In the genomic region with DNA sequence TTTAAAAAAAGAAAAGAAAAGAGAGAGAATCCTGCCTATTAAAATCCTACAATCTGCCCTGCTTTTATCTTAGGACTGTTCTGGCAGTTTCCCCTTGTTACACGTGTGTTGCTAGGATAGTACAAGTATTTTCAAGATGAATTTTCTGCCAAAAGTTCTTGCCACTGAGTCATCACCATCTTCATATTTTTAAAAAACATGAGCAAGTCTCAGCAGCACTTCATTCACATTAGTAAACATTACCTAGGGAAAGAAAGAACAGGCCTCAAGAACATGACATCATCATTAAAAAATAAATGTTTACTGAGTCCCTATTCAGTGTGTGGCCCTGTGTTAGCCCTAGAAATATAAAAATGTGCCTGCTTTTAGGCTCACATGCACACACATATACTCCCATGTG, we compare ENCODE assay signal across 19 cellular contexts. TPM values are rescaled to one million over a fixed set of nuclear protein-coding genes. Genes with fewer than 3 reads are reported as not detected.
DNase-seq lines count a peak whose midpoint lies in the region; ATAC-seq and TF ChIP-seq lines count a peak whose summit lies in the region.
"Had no signal": no experiment of that assay in that cellular context is flagged by ENCODE, and none has a peak within 500 bp of the region (broad histone marks: within the 10 kb centered on the region; RNA-seq: fewer than 3 reads in every experiment).

No MANE protein-coding gene starts in this region.

- no peak for ATAC-seq in GM18909 (IDR thresholded peaks at IDR 0.05; ENCODE audit: poor library complexity, unreplicated experiment)
- ATAC-seq: mucosa of descending colon had no signal

- CTCF ChIA-PET in mammary epithelial cell (lab: Charles Lee; ENCODE audit: low non-redundant PET): no interaction called here
- CTCF ChIA-PET in activated naive CD4-positive, alpha-beta T cell treated with anti-CD3 and anti-CD28 coated beads, Interleukin-2, amount 10 ng/mL, durations not matched to agents 7 days and 5 days (lab: Charles Lee): no interaction called here

- H3K27ac ChIP-seq in mammary epithelial cell (ENCODE audit: insufficient read depth, low read depth, low read length) (peak overlapping the region; percentile 68), smooth muscle cell (ENCODE audit: low read depth) (peak overlapping the region; percentile 85), Karpas-422 (ENCODE audit: low read length) (no peak overlapping the region)
- H3K27ac ChIP-seq: BLaER1 treated with 17β-estradiol and CSF1 and Interleukin-3, amounts not matched to agents 10 nM and 100 nM; parathyroid adenoma; stomach had no signal

- H3K79me2 ChIP-seq in mammary epithelial cell (ENCODE audit: insufficient read depth, low read length) (no peaks in the 10 kb centered on the region), smooth muscle cell (ENCODE audit: low read depth) (no peaks in the 10 kb centered on the region), Karpas-422 (ENCODE audit: low read length) (no peaks in the 10 kb centered on the region)
- H3K79me2 ChIP-seq: parathyroid adenoma had no signal

- H3K9me3 ChIP-seq in mammary epithelial cell (replicated peaks; ENCODE audit: insufficient read depth, low read length): no peaks in the 10 kb centered on the region
- no peaks in the 10 kb centered on the region for H3K9me3 ChIP-seq in smooth muscle cell (replicated peaks; ENCODE audit: low read depth)
- H3K9me3 ChIP-seq in Karpas-422 (ENCODE audit: low read length): no peaks in the 10 kb centered on the region
- H3K9me3 ChIP-seq: BLaER1 treated with 17β-estradiol and CSF1 and Interleukin-3, amounts not matched to agents 10 nM and 100 nM; mucosa of descending colon; stomach had no signal

- no peaks in the 10 kb centered on the region for H4K20me1 ChIP-seq in mammary epithelial cell (ENCODE audit: insufficient read depth, low read length)
- no peaks in the 10 kb centered on the region for H4K20me1 ChIP-seq in smooth muscle cell (ENCODE audit: low read depth)
- H4K20me1 ChIP-seq in Karpas-422 (ENCODE audit: insufficient read depth, low read depth, low read length): no peaks in the 10 kb centered on the region
- H4K20me1 ChIP-seq: BLaER1 treated with 17β-estradiol and CSF1 and Interleukin-3, amounts not matched to agents 10 nM and 100 nM had no signal

- H3K4me3 Mint-ChIP-seq in activated naive CD4-positive, alpha-beta T cell treated with anti-CD3 and anti-CD28 coated beads, Interleukin-2, amount 10 ng/mL, durations not matched to agents 7 days and 5 days: no peak overlapping the region
- H3K4me3 Mint-ChIP-seq: activated naive CD8-positive, alpha-beta T cell treated with anti-CD3 and anti-CD28 coated beads for 36 hours; dendritic cell treated with granulocyte-macrophage colony-stimulating factor and Interleukin-4, amounts not matched to agents 40 ng/mL and 50 ng/mL, for 4 days; T-helper 2 cell treated with Interferon-gamma antibody and Interleukin-4, amounts not matched to agents 5 μg/mL and 100 μg/mL, for 36 hours had no signal

- no TSS peak for BruUV-seq in mammary epithelial cell (replicated peaks; lab: Mats Ljungman, UMichigan)

- no peak for TF ChIP-seq CTCF in mammary epithelial cell (conservative IDR thresholded peaks at IDR 0.05 in 1 of 2, IDR thresholded peaks at IDR 0.05 in 1 of 2; ENCODE audit: extremely low read depth in 1 of 2, insufficient read depth in 1 of 2, low read depth in 1 of 2, low read length in 2 of 2)
- no peak for TF ChIP-seq CTCF in smooth muscle cell (IDR thresholded peaks at IDR 0.05; ENCODE audit: borderline replicate concordance, insufficient read depth, poor library complexity, severe bottlenecking)

- H3K9ac ChIP-seq in mammary epithelial cell (ENCODE audit: insufficient read depth, low read length) (no peak overlapping the region), smooth muscle cell (ENCODE audit: low read depth) (peak overlapping the region; percentile 6), Karpas-422 (ENCODE audit: low read length) (no peak overlapping the region)
- H3K9ac ChIP-seq: BLaER1 treated with 17β-estradiol and CSF1 and Interleukin-3, amounts not matched to agents 10 nM and 100 nM; parathyroid adenoma had no signal

- WGBS in mammary epithelial cell (ENCODE audit: low coverage, missing lambda C conversion rate): 0% methylated on average over 1 of the region's 1 CpG
- 25% methylated on average over 1 of the region's 1 CpG for WGBS in smooth muscle cell (ENCODE audit: low lambda C conversion rate)

- H3K9me2 ChIP-seq in Karpas-422 (replicated peaks; ENCODE audit: insufficient read depth, low read length): no peaks in the 10 kb centered on the region

- no peaks in the 10 kb centered on the region for H3K9me3 Mint-ChIP-seq in activated naive CD4-positive, alpha-beta T cell treated with anti-CD3 and anti-CD28 coated beads, Interleukin-2, amount 10 ng/mL, durations not matched to agents 7 days and 5 days
- H3K9me3 Mint-ChIP-seq: activated naive CD8-positive, alpha-beta T cell treated with anti-CD3 and anti-CD28 coated beads for 36 hours; dendritic cell treated with granulocyte-macrophage colony-stimulating factor and Interleukin-4, amounts not matched to agents 40 ng/mL and 50 ng/mL, for 4 days; T-helper 2 cell treated with Interferon-gamma antibody and Interleukin-4, amounts not matched to agents 5 μg/mL and 100 μg/mL, for 36 hours had no signal

- no peaks in the 10 kb centered on the region for H3K36me3 Mint-ChIP-seq in activated naive CD4-positive, alpha-beta T cell treated with anti-CD3 and anti-CD28 coated beads, Interleukin-2, amount 10 ng/mL, durations not matched to agents 7 days and 5 days
- H3K36me3 Mint-ChIP-seq: activated naive CD8-positive, alpha-beta T cell treated with anti-CD3 and anti-CD28 coated beads for 36 hours had no signal

- H3K27me3 Mint-ChIP-seq in activated naive CD4-positive, alpha-beta T cell treated with anti-CD3 and anti-CD28 coated beads, Interleukin-2, amount 10 ng/mL, durations not matched to agents 7 days and 5 days: peaks cover 3% of the 10 kb centered on the region

- H3K4me3 ChIP-seq in mammary epithelial cell (replicated peaks in 1 of 3; ENCODE audit: insufficient read depth in 1 of 3, low read depth in 2 of 3, low read length in 3 of 3) (no peak overlapping the region), smooth muscle cell (no peak overlapping the region), Karpas-422 (ENCODE audit: low read length) (no peak overlapping the region)
- H3K4me3 ChIP-seq: BLaER1 treated with 17β-estradiol and CSF1 and Interleukin-3, amounts not matched to agents 10 nM and 100 nM; mucosa of descending colon; stomach had no signal

- H3K4me1 Mint-ChIP-seq in activated naive CD4-positive, alpha-beta T cell treated with anti-CD3 and anti-CD28 coated beads, Interleukin-2, amount 10 ng/mL, durations not matched to agents 7 days and 5 days: no peaks in the 10 kb centered on the region
- H3K4me1 Mint-ChIP-seq: activated naive CD8-positive, alpha-beta T cell treated with anti-CD3 and anti-CD28 coated beads for 36 hours had no signal

- H3K27ac Mint-ChIP-seq in activated naive CD4-positive, alpha-beta T cell treated with anti-CD3 and anti-CD28 coated beads, Interleukin-2, amount 10 ng/mL, durations not matched to agents 7 days and 5 days: no peak overlapping the region
- H3K27ac Mint-ChIP-seq: activated naive CD8-positive, alpha-beta T cell treated with anti-CD3 and anti-CD28 coated beads for 36 hours; dendritic cell treated with granulocyte-macrophage colony-stimulating factor and Interleukin-4, amounts not matched to agents 40 ng/mL and 50 ng/mL, for 4 days; T-helper 2 cell treated with Interferon-gamma antibody and Interleukin-4, amounts not matched to agents 5 μg/mL and 100 μg/mL, for 36 hours had no signal

- dilution Hi-C loops in mammary epithelial cell (cut with HindIII; ENCODE audit: low sequenced_read_pairs): no loop called here

- in situ Hi-C loops in mammary epithelial cell (cut with MboI; ENCODE audit: low sequenced_read_pairs in 2 of 2): no loop called here

- H2AFZ ChIP-seq in mammary epithelial cell (ENCODE audit: low read depth, low read length): no peak overlapping the region
- H2AFZ ChIP-seq in smooth muscle cell (ENCODE audit: low read depth): no peak overlapping the region
- H2AFZ ChIP-seq in Karpas-422 (ENCODE audit: low read length): no peak overlapping the region
- H2AFZ ChIP-seq: parathyroid adenoma had no signal

- peaks cover 9% of the 10 kb centered on the region for H3K4me1 ChIP-seq in mammary epithelial cell (ENCODE audit: insufficient read depth, low read length)
- peaks cover 23% of the 10 kb centered on the region for H3K4me1 ChIP-seq in smooth muscle cell (ENCODE audit: low read depth)
- H3K4me1 ChIP-seq in Karpas-422 (ENCODE audit: low read length): no peaks in the 10 kb centered on the region
- H3K4me1 ChIP-seq: parathyroid adenoma, stomach had no signal

- H3K4me2 ChIP-seq in mammary epithelial cell (ENCODE audit: insufficient read depth, low read depth, low read length): no peak overlapping the region
- no peak overlapping the region for H3K4me2 ChIP-seq in smooth muscle cell
- no peak overlapping the region for H3K4me2 ChIP-seq in Karpas-422 (ENCODE audit: low read depth, low read length, poor library complexity, severe bottlenecking)
- H3K4me2 ChIP-seq: BLaER1 treated with 17β-estradiol and CSF1 and Interleukin-3, amounts not matched to agents 10 nM and 100 nM had no signal

- no peaks in the 10 kb centered on the region for H3K27me3 ChIP-seq in mammary epithelial cell (ENCODE audit: insufficient read depth, low read length)
- no peaks in the 10 kb centered on the region for H3K27me3 ChIP-seq in smooth muscle cell (ENCODE audit: low read depth)
- H3K27me3 ChIP-seq in Karpas-422 (ENCODE audit: low read length): no peaks in the 10 kb centered on the region

- intact Hi-C loops in mammary epithelial cell (cut with micrococcal nuclease): no loop called here

- no peaks in the 10 kb centered on the region for H3F3A ChIP-seq in smooth muscle cell (ENCODE audit: low read depth)

- DNase-seq in RPMI7951 (ENCODE audit: low read depth) (peak; percentile 46), mammary epithelial cell (peak; percentile 76), iris pigment epithelial cell (ENCODE audit: low read depth) (peak; percentile 61), smooth muscle cell (lab: John Stamatoyannopoulos, UW; ENCODE audit: unreplicated experiment) (no peak), Karpas-422 (no peak), HuH-7.5 (ENCODE audit: low spot score) (no peak)
- no peak for DNase-seq in activated naive CD4-positive, alpha-beta T cell treated with anti-CD3 and anti-CD28 coated beads, Interleukin-2, amount 10 ng/mL, durations not matched to agents 7 days and 5 days
- DNase-seq: activated CD4-positive, CD25-positive, alpha-beta regulatory T cell treated with anti-CD3 and anti-CD28 coated beads, Interleukin-2, amount 50 U/mL, for 72 hours; activated naive CD8-positive, alpha-beta T cell treated with anti-CD3 and anti-CD28 coated beads for 36 hours; DND-41; mucosa of descending colon; MV-4-11; Right ventricle myocardium superior; stomach had no signal

- H3K36me3 ChIP-seq in mammary epithelial cell (ENCODE audit: insufficient read depth, low read length) (no peaks in the 10 kb centered on the region), smooth muscle cell (ENCODE audit: low read depth) (no peaks in the 10 kb centered on the region), Karpas-422 (ENCODE audit: insufficient read depth, low read length) (no peaks in the 10 kb centered on the region)
- H3K36me3 ChIP-seq: BLaER1 treated with 17β-estradiol and CSF1 and Interleukin-3, amounts not matched to agents 10 nM and 100 nM; stomach had no signal

RNA-seq across cellular contexts. Expression of a gene that starts 18.6 kb away (rescaled TPM):
- 0.49 and 0.84 TPM in 2 replicates for total RNA-seq in RPMI7951 (2014; rRNA removed; shearing (Covaris generic))
- total RNA-seq in mammary epithelial cell (under 1 TPM in 1 of 2 donors, not detected in 1; 0.33 TPM), smooth muscle cell (120 and 155 TPM in 2 replicates)
- polyA plus RNA-seq in mammary epithelial cell (0.05 TPM), smooth muscle cell (161 and 191 TPM in 2 replicates)
- polyA minus RNA-seq in mammary epithelial cell: not detected
- total RNA-seq in Karpas-422 (2014; rRNA removed; shearing (Covaris generic); ENCODE audit: low replicate concordance): not detected in 2 replicates

Comparison
In these comparisons a context has a peak if more than half of its experiments do, and no peak if none do; other contexts are left out.
1. DNase-seq: peak in RPMI7951 (single experiment), mammary epithelial cell (single experiment) and iris pigment epithelial cell (single experiment); none in smooth muscle cell (single experiment), Karpas-422 (single experiment), activated naive CD4-positive, alpha-beta T cell treated with anti-CD3 and anti-CD28 coated beads, Interleukin-2, amount 10 ng/mL, durations not matched to agents 7 days and 5 days (single experiment) and HuH-7.5 (single experiment).
2. RNA of a gene that starts 18.6 kb away (total RNA-seq): 120 to 155 TPM in smooth muscle cell; 0.49 to 0.84 TPM in RPMI7951, 0.33 TPM in mammary epithelial cell and not detected in Karpas-422; every median in the first group is over 10 times any median in the second.